In genomic region chr14:91060472-91061308, GRCh38 we compare ENCODE assay signal across 8 cellular contexts. TPM values are rescaled to one million over a fixed set of nuclear protein-coding genes. Genes with fewer than 3 reads are reported as not detected.
DNase-seq lines count a peak whose midpoint lies in the region; ATAC-seq and TF ChIP-seq lines count a peak whose summit lies in the region.

RPS6KA5 (minus strand) TSS chr14:91060641; CDS start chr14:91060434, 207 bp downstream.

- no peak for TF ChIP-seq CTCF in LNCaP clone FGC (IDR thresholded peaks at IDR 0.05; ENCODE audit: control insufficient read depth, extremely low read depth, insufficient read depth)
- TF ChIP-seq CTCF in RWPE1 (conservative IDR thresholded peaks at IDR 0.05; ENCODE audit: low read depth): no peak
- no peak for TF ChIP-seq CTCF in fibroblast of lung (conservative IDR thresholded peaks at IDR 0.05 in 1 of 2, IDR thresholded peaks at IDR 0.05 in 1 of 2; ENCODE audit: low read depth in 1 of 2, low read length in 2 of 2)

- H3K4me3 Mint-ChIP-seq in activated T-helper 17 cell treated with anti-CD3 and anti-CD28 coated beads, Interleukin-2, amount 50 U/mL, for 72 hours: no peak within 1 kb of the TSS
- peak within 1 kb of the TSS in 9 of 10 donors; percentile 80 to 90 (median 86) for H3K4me3 Mint-ChIP-seq in naive thymus-derived CD4-positive, alpha-beta T cell
- H3K4me3 Mint-ChIP-seq in stimulated activated naive B cell treated with anti-CD40 and anti-IgM and Interleukin-4, amounts not matched to agents 10 μg/mL and 1 μg/mL and 100 μg/mL, for 72 hours: peak within 1 kb of the TSS; percentile 86 to 93

- peak within 1 kb of the TSS; percentile 94 for H3K4me2 ChIP-seq in fibroblast of lung (ENCODE audit: extremely low read depth, insufficient read depth, low read length)

- H3K4me1 Mint-ChIP-seq in activated T-helper 17 cell treated with anti-CD3 and anti-CD28 coated beads, Interleukin-2, amount 50 U/mL, for 72 hours: peaks cover 54% of the 10 kb centered on the region
- peaks cover 41 to 71% (median 64%) of the 10 kb centered on the region in 7 donors for H3K4me1 Mint-ChIP-seq in naive thymus-derived CD4-positive, alpha-beta T cell
- peaks cover 15 to 26% of the 10 kb centered on the region in 2 donors for H3K4me1 Mint-ChIP-seq in stimulated activated naive B cell treated with anti-CD40 and anti-IgM and Interleukin-4, amounts not matched to agents 10 μg/mL and 1 μg/mL and 100 μg/mL, for 72 hours

- H3K9ac ChIP-seq in fibroblast of lung (ENCODE audit: insufficient read depth, low read length): peak within 1 kb of the TSS; percentile 79

- DNase-seq in Daoy (ENCODE audit: low read depth) (peak; percentile 100), GOT3 (lab: John Stamatoyannopoulos, UW) (peak; percentile 89), LNCaP clone FGC (ENCODE audit: low read depth) (peak; percentile 100), RWPE1 (ENCODE audit: low spot score) (peak; percentile 99), fibroblast of lung (ENCODE audit: low read depth in 2 of 2) (peak; percentile 100)
- DNase-seq in naive thymus-derived CD4-positive, alpha-beta T cell: peak; percentile 93 to 100 (median 100)
- DNase-seq in stimulated activated naive B cell treated with anti-CD40 and anti-IgM and Interleukin-4, amounts not matched to agents 10 μg/mL and 1 μg/mL and 100 μg/mL, for 72 hours: peak; percentile 100

- H3K79me2 ChIP-seq in fibroblast of lung (ENCODE audit: control insufficient read depth, insufficient read depth, low read length): no peaks in the 10 kb centered on the region

- peaks cover 3% of the 10 kb centered on the region for H3K4me1 ChIP-seq in fibroblast of lung (ENCODE audit: control insufficient read depth, extremely low read depth, insufficient read depth, low read length)
- peaks cover 38 to 40% of the 10 kb centered on the region in 2 donors for H3K4me1 ChIP-seq in naive thymus-derived CD4-positive, alpha-beta T cell (ENCODE audit: control insufficient read depth in 2 of 2, insufficient read depth in 2 of 2, low read length in 2 of 2)

- peaks cover 28% of the 10 kb centered on the region for H3K36me3 Mint-ChIP-seq in activated T-helper 17 cell treated with anti-CD3 and anti-CD28 coated beads, Interleukin-2, amount 50 U/mL, for 72 hours (ENCODE audit: low read depth)
- peaks cover 2 to 47% (median 3%) of the 10 kb centered on the region in 5 donors for H3K36me3 Mint-ChIP-seq in naive thymus-derived CD4-positive, alpha-beta T cell
- peaks cover 0 to 6% of the 10 kb centered on the region in 2 donors for H3K36me3 Mint-ChIP-seq in stimulated activated naive B cell treated with anti-CD40 and anti-IgM and Interleukin-4, amounts not matched to agents 10 μg/mL and 1 μg/mL and 100 μg/mL, for 72 hours

- intact Hi-C loops in naive thymus-derived CD4-positive, alpha-beta T cell (cut with micrococcal nuclease): loop anchor here (1.0 to 10.0 kb wide), 25 partner anchors 8 to 1734 kb away; partner anchors contain the start of genes CCDC88C (in 2 of the 2), DGLUCY (in 2 of the 2), PPP4R3A (in 2 of the 2) and ATXN3 (in 1 of the 2)

- H3K4me3 ChIP-seq in LNCaP clone FGC (ENCODE audit: low read depth, low read length) (peak within 1 kb of the TSS; percentile 70), fibroblast of lung (replicated peaks in 1 of 4; ENCODE audit: control extremely low read depth in 1 of 4, insufficient read depth in 1 of 4, low read depth in 3 of 4, low read length in 4 of 4) (peak within 1 kb of the TSS; percentile 77 to 86 (median 79))
- H3K4me3 ChIP-seq in naive thymus-derived CD4-positive, alpha-beta T cell (ENCODE audit: low read length): peak within 1 kb of the TSS; percentile 59

- no peaks in the 10 kb centered on the region for H3K27me3 ChIP-seq in fibroblast of lung (ENCODE audit: control insufficient read depth, insufficient read depth, low read length)
- H3K27me3 ChIP-seq in naive thymus-derived CD4-positive, alpha-beta T cell (ENCODE audit: control insufficient read depth in 2 of 2, insufficient read depth in 2 of 2, low read length in 2 of 2): no peaks in the 10 kb centered on the region

- no peak within 1 kb of the TSS for H3K27ac Mint-ChIP-seq in activated T-helper 17 cell treated with anti-CD3 and anti-CD28 coated beads, Interleukin-2, amount 50 U/mL, for 72 hours
- H3K27ac Mint-ChIP-seq in naive thymus-derived CD4-positive, alpha-beta T cell: peak within 1 kb of the TSS; percentile 28 to 83 (median 74)
- H3K27ac Mint-ChIP-seq in stimulated activated naive B cell treated with anti-CD40 and anti-IgM and Interleukin-4, amounts not matched to agents 10 μg/mL and 1 μg/mL and 100 μg/mL, for 72 hours: peak within 1 kb of the TSS; percentile 85

- peak within 1 kb of the TSS; percentile 87 for H2AFZ ChIP-seq in fibroblast of lung (ENCODE audit: low read length)

- H3K36me3 ChIP-seq in fibroblast of lung (ENCODE audit: control insufficient read depth, insufficient read depth, low read length): no peaks in the 10 kb centered on the region
- H3K36me3 ChIP-seq in naive thymus-derived CD4-positive, alpha-beta T cell (ENCODE audit: control insufficient read depth in 2 of 3, insufficient read depth in 3 of 3, low read length in 3 of 3): peaks cover 0 to 3% (median 0%) of the 10 kb centered on the region in 3 experiments

- POLR2A ChIA-PET in RWPE1 (lab: Yijun Ruan, JAX; ENCODE audit: low non-redundant PET): interaction anchor here (0.8 to 0.9 kb wide), 3 partner anchors 9 to 189 kb away, joined by 3 to 7 read pairs (median 3); no protein-coding TSS in a partner anchor
- POLR2A ChIA-PET in naive thymus-derived CD4-positive, alpha-beta T cell (lab: Charles Lee): interaction anchor here (0.6 to 5.6 kb wide), 23 partner anchors 8 to 1590 kb away, joined by 3 to 105 read pairs (median 4); partner anchors contain the start of genes DGLUCY, GPR68 and PPP4R3A

- ATAC-seq in activated T-helper 17 cell treated with anti-CD3 and anti-CD28 coated beads, Interleukin-2, amount 50 U/mL, for 72 hours (replicated peaks): peak; percentile 85
- ATAC-seq in naive thymus-derived CD4-positive, alpha-beta T cell: peak; percentile 89
- ATAC-seq in stimulated activated naive B cell treated with anti-CD40 and anti-IgM and Interleukin-4, amounts not matched to agents 10 μg/mL and 1 μg/mL and 100 μg/mL, for 72 hours (replicated peaks): peak; percentile 86 to 87

- no peaks in the 10 kb centered on the region for H4K20me1 ChIP-seq in fibroblast of lung (ENCODE audit: control insufficient read depth, extremely low read depth, insufficient read depth, low read length)

- H3K27ac ChIP-seq in RWPE1: peak within 1 kb of the TSS; percentile 95
- H3K27ac ChIP-seq in fibroblast of lung (ENCODE audit: insufficient read depth, low read length): peak within 1 kb of the TSS; percentile 85
- peak within 1 kb of the TSS; percentile 91 for H3K27ac ChIP-seq in naive thymus-derived CD4-positive, alpha-beta T cell (ENCODE audit: low read depth, low read length)

- no peaks in the 10 kb centered on the region for H3K9me3 Mint-ChIP-seq in activated T-helper 17 cell treated with anti-CD3 and anti-CD28 coated beads, Interleukin-2, amount 50 U/mL, for 72 hours
- peaks cover 0 to 8% (median 0%) of the 10 kb centered on the region in 11 donors for H3K9me3 Mint-ChIP-seq in naive thymus-derived CD4-positive, alpha-beta T cell
- peaks cover 5 to 6% of the 10 kb centered on the region in 2 donors for H3K9me3 Mint-ChIP-seq in stimulated activated naive B cell treated with anti-CD40 and anti-IgM and Interleukin-4, amounts not matched to agents 10 μg/mL and 1 μg/mL and 100 μg/mL, for 72 hours

- CTCF ChIA-PET in RWPE1 (lab: Yijun Ruan, JAX): interaction anchor here (1.5 to 2.0 kb wide), 2 partner anchors 112 kb away, joined by 4 to 15 read pairs; no protein-coding TSS in a partner anchor
- CTCF ChIA-PET in naive thymus-derived CD4-positive, alpha-beta T cell (lab: Charles Lee): interaction anchor here (0.6 to 5.7 kb wide), 8 partner anchors 17 to 552 kb away, joined by 3 to 37 read pairs (median 4); partner anchors contain the start of gene DGLUCY

- no peaks in the 10 kb centered on the region for H3K9me3 ChIP-seq in fibroblast of lung (ENCODE audit: control insufficient read depth, insufficient read depth, low read depth, low read length)
- H3K9me3 ChIP-seq in naive thymus-derived CD4-positive, alpha-beta T cell (ENCODE audit: control insufficient read depth in 2 of 3, low read length in 3 of 3): no peaks in the 10 kb centered on the region

- no peaks in the 10 kb centered on the region for H3K27me3 Mint-ChIP-seq in activated T-helper 17 cell treated with anti-CD3 and anti-CD28 coated beads, Interleukin-2, amount 50 U/mL, for 72 hours
- no peaks in the 10 kb centered on the region for H3K27me3 Mint-ChIP-seq in naive thymus-derived CD4-positive, alpha-beta T cell
- no peaks in the 10 kb centered on the region for H3K27me3 Mint-ChIP-seq in stimulated activated naive B cell treated with anti-CD40 and anti-IgM and Interleukin-4, amounts not matched to agents 10 μg/mL and 1 μg/mL and 100 μg/mL, for 72 hours

RNA-seq across cellular contexts. Expression of gene RPS6KA5, which starts in this region (rescaled TPM):
- total RNA-seq in Daoy (2014; rRNA removed; shearing (Covaris generic)): 2.7 and 3.7 TPM in 2 replicates
- 10 to 100 TPM; 30.0 to 46.2 TPM for total RNA-seq in activated T-helper 17 cell treated with anti-CD3 and anti-CD28 coated beads, Interleukin-2, amount 50 U/mL, for 72 hours
- 1.0 and 2.0 TPM in 2 replicates for total RNA-seq in fibroblast of lung
- polyA plus RNA-seq in fibroblast of lung: 0.59 and 1.9 TPM in 2 replicates
- 0.35 and 1.0 TPM in 2 replicates for polyA plus RNA-seq in fibroblast of lung (2012)
- 0.08 TPM in 1 of 2 replicates, not detected in the other for polyA minus RNA-seq in fibroblast of lung (ENCODE audit: low replicate concordance)
- total RNA-seq in naive thymus-derived CD4-positive, alpha-beta T cell: 10 to 100 TPM; 31.9 to 43.5 (median 34.3) TPM
- 10 to 100 TPM; 17.7 to 26.8 TPM for polyA plus RNA-seq in naive thymus-derived CD4-positive, alpha-beta T cell

Comparison
In these comparisons a context has a peak if more than half of its experiments do, and no peak if none do; other contexts are left out.
1. Peak in every context shown above with its lines: DNase-seq, ATAC-seq, H3K4me3 ChIP-seq and H3K27ac ChIP-seq.
2. RNA of gene RPS6KA5 (polyA plus RNA-seq): 17.7 to 26.8 TPM in naive thymus-derived CD4-positive, alpha-beta T cell; 0.35 to 1.9 TPM in fibroblast of lung; every median in the first group is over 4 times any median in the second.